17 cellular contexts compared by ENCODE assay signal in the genomic region with DNA sequence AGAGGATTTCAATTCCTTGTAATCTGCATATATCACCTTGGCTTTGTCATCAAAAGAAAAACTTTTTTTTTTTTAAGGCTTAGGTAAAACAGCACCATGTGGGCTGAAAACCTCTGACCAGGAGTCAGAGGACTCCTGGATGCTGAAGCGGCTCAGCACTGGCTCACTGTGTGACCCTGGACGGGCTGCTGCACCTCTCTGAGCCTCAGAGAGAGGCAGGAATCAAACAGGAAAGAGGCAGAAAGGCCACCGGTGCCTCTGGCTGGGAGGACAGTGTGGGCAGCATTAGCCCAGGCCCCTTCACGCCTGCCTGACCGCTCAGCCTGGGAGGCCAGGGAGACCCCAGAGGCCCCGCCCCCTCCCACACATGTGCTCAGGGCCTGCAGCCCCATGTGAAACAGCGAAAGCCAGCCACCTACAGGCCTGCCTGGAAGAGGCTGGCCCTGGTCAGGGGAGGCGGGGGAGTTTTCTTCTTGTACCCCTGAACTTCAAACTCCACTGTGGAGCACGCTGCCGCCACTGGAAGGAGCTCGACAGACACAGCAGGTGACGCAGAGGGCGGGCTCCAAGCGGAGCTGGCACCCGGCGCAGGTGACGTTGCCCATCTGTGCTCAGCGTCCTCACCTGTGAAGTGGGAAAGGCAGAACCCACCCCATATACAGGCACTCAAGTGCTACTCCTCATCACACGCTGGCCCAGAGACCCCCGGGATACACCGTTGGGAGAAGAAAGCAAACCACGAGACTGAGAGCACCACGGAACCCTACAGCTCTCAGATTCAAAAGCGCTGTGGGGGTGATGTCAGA. TPM values are rescaled to one million over a fixed set of nuclear protein-coding genes. Genes with fewer than 3 reads are reported as not detected.
DNase-seq lines count a peak whose midpoint lies in the region; ATAC-seq and TF ChIP-seq lines count a peak whose summit lies in the region.
"Had no signal": no experiment of that assay in that cellular context is flagged by ENCODE, and none has a peak within 500 bp of the region (broad histone marks: within the 10 kb centered on the region; RNA-seq: fewer than 3 reads in every experiment).

No MANE protein-coding gene starts in this region.

- H3K36me3 Mint-ChIP-seq in activated CD4-positive, alpha-beta memory T cell treated with anti-CD3 and anti-CD28 coated beads for 36 hours = peaks cover 7% of the 10 kb centered on the region
- H3K36me3 Mint-ChIP-seq in activated CD4-positive, alpha-beta memory T cell treated with anti-CD3 and anti-CD28 coated beads, Interleukin-2, amount 10 ng/mL, durations not matched to agents 7 days and 5 days (ENCODE audit: low read depth) = no peaks in the 10 kb centered on the region
- peaks cover 5% of the 10 kb centered on the region; the same call in 1 of the 2 replicates for H3K36me3 Mint-ChIP-seq in HFFc6 (ENCODE audit: low read depth)

- no peaks in the 10 kb centered on the region for H3K27me3 Mint-ChIP-seq in activated CD4-positive, alpha-beta memory T cell treated with anti-CD3 and anti-CD28 coated beads for 36 hours
- H3K27me3 Mint-ChIP-seq in activated CD4-positive, alpha-beta memory T cell treated with anti-CD3 and anti-CD28 coated beads, Interleukin-2, amount 10 ng/mL, durations not matched to agents 7 days and 5 days = no peaks in the 10 kb centered on the region
- peaks cover 1% of the 10 kb centered on the region; the same call in 1 of the 2 replicates for H3K27me3 Mint-ChIP-seq in HFFc6 (ENCODE audit: insufficient read depth)
- H3K27me3 Mint-ChIP-seq: activated CD4-positive, alpha-beta T cell treated with anti-CD3 and anti-CD28 coated beads, Interleukin-2, amount 10 ng/mL, durations not matched to agents 7 days and 5 days had no signal

- H3K27ac ChIP-seq in right atrium auricular region = peak overlapping the region; percentile 79 to 82
- peak overlapping the region; percentile 69 to 75 for H3K27ac ChIP-seq in prostate gland
- H3K27ac ChIP-seq: PC-9 had no signal

- TF ChIP-seq CTCF in right atrium auricular region (IDR thresholded peaks at IDR 0.05) (no peak), prostate gland (IDR thresholded peaks at IDR 0.05) (no peak), HFFc6 (IDR thresholded peaks at IDR 0.05) (no peak)

- POLR2A ChIA-PET in activated CD4-positive, alpha-beta memory T cell treated with anti-CD3 and anti-CD28 coated beads for 36 hours (lab: Charles Lee) = no interaction called here
- POLR2A ChIA-PET in activated CD4-positive, alpha-beta memory T cell treated with anti-CD3 and anti-CD28 coated beads, Interleukin-2, amount 10 ng/mL, durations not matched to agents 7 days and 5 days (lab: Charles Lee) = no interaction called here

- H3K4me1 Mint-ChIP-seq in activated CD4-positive, alpha-beta memory T cell treated with anti-CD3 and anti-CD28 coated beads for 36 hours (ENCODE audit: low read depth) = peaks cover 45% of the 10 kb centered on the region
- peaks cover 31% of the 10 kb centered on the region for H3K4me1 Mint-ChIP-seq in activated CD4-positive, alpha-beta memory T cell treated with anti-CD3 and anti-CD28 coated beads, Interleukin-2, amount 10 ng/mL, durations not matched to agents 7 days and 5 days
- H3K4me1 Mint-ChIP-seq in HFFc6 (ENCODE audit: low read depth) = peaks cover 38% of the 10 kb centered on the region

- no peaks in the 10 kb centered on the region for H3K36me3 ChIP-seq in right atrium auricular region
- no peaks in the 10 kb centered on the region for H3K36me3 ChIP-seq in prostate gland
- H3K36me3 ChIP-seq: thoracic aorta had no signal

- intact Hi-C loops in activated CD4-positive, alpha-beta memory T cell treated with anti-CD3 and anti-CD28 coated beads for 36 hours (cut with micrococcal nuclease) = no loop called here
- intact Hi-C loops in prostate gland (cut with DNase I) = no loop called here

- 93% methylated on average over 24 of the region's 24 CpGs for WGBS in prostate gland

- no peak for DNase-seq in activated CD4-positive, alpha-beta memory T cell treated with anti-CD3 and anti-CD28 coated beads for 36 hours
- no peak for DNase-seq in activated CD4-positive, alpha-beta memory T cell treated with anti-CD3 and anti-CD28 coated beads, Interleukin-2, amount 10 ng/mL, durations not matched to agents 7 days and 5 days
- no peak for DNase-seq in right atrium auricular region (ENCODE audit: low spot score)
- no peak for DNase-seq in prostate gland (ENCODE audit: low spot score)
- no peak for DNase-seq in HFFc6
- DNase-seq in KBM-7 = no peak
- DNase-seq in SIG-M5 (lab: John Stamatoyannopoulos, UW) = no peak
- DNase-seq: activated CD4-positive, alpha-beta T cell treated with anti-CD3 and anti-CD28 coated beads, Interleukin-2, amount 10 ng/mL, durations not matched to agents 7 days and 5 days; activated naive CD4-positive, alpha-beta T cell; cerebellar nuclear complex; hippocampal formation; mesenchymal stem cell; NCI-H1092 treated with DMSO at 0.1 percent for 48 hours; PC-9 had no signal

- H3K4me3 ChIP-seq in right atrium auricular region = no peak overlapping the region
- no peak overlapping the region for H3K4me3 ChIP-seq in prostate gland
- H3K4me3 ChIP-seq: PC-9 had no signal

- H3K9me3 ChIP-seq in right atrium auricular region (no peaks in the 10 kb centered on the region), prostate gland (no peaks in the 10 kb centered on the region)
- H3K9me3 ChIP-seq: thoracic aorta had no signal

- no peak for TF ChIP-seq POLR2A in prostate gland (IDR thresholded peaks at IDR 0.05)

- H3K9me3 Mint-ChIP-seq in activated CD4-positive, alpha-beta memory T cell treated with anti-CD3 and anti-CD28 coated beads for 36 hours = no peaks in the 10 kb centered on the region
- H3K9me3 Mint-ChIP-seq in activated CD4-positive, alpha-beta memory T cell treated with anti-CD3 and anti-CD28 coated beads, Interleukin-2, amount 10 ng/mL, durations not matched to agents 7 days and 5 days = no peaks in the 10 kb centered on the region
- H3K9me3 Mint-ChIP-seq in HFFc6 = no peaks in the 10 kb centered on the region
- H3K9me3 Mint-ChIP-seq: activated CD4-positive, alpha-beta T cell treated with anti-CD3 and anti-CD28 coated beads, Interleukin-2, amount 10 ng/mL, durations not matched to agents 7 days and 5 days; T-helper 1 cell treated with Interleukin-12 subunit alpha and Interleukin-12 subunit beta and Interleukin-4 antibody, amounts not matched to agents 30 μg/mL and 1 μg/mL, for 36 hours had no signal

- H3K27me3 ChIP-seq in right atrium auricular region = no peaks in the 10 kb centered on the region
- no peaks in the 10 kb centered on the region for H3K27me3 ChIP-seq in prostate gland (replicated peaks; ENCODE audit: insufficient read depth)

- H3K4me3 Mint-ChIP-seq in activated CD4-positive, alpha-beta memory T cell treated with anti-CD3 and anti-CD28 coated beads for 36 hours = no peak overlapping the region
- H3K4me3 Mint-ChIP-seq in activated CD4-positive, alpha-beta memory T cell treated with anti-CD3 and anti-CD28 coated beads, Interleukin-2, amount 10 ng/mL, durations not matched to agents 7 days and 5 days = no peak overlapping the region
- H3K4me3 Mint-ChIP-seq in HFFc6 = no peak overlapping the region
- H3K4me3 Mint-ChIP-seq: activated CD4-positive, alpha-beta T cell treated with anti-CD3 and anti-CD28 coated beads, Interleukin-2, amount 10 ng/mL, durations not matched to agents 7 days and 5 days; T-helper 1 cell treated with Interleukin-12 subunit alpha and Interleukin-12 subunit beta and Interleukin-4 antibody, amounts not matched to agents 30 μg/mL and 1 μg/mL, for 36 hours had no signal

- CTCF ChIA-PET in activated CD4-positive, alpha-beta memory T cell treated with anti-CD3 and anti-CD28 coated beads for 36 hours (lab: Charles Lee) = interaction anchor here (1.3 kb wide), 1 partner anchor 21 kb away, joined by 3 read pairs; no protein-coding TSS in a partner anchor
- CTCF ChIA-PET in activated CD4-positive, alpha-beta memory T cell treated with anti-CD3 and anti-CD28 coated beads, Interleukin-2, amount 10 ng/mL, durations not matched to agents 7 days and 5 days (lab: Charles Lee) = no interaction called here

- in situ Hi-C loops in KBM-7 (cut with MboI; ENCODE audit: low pct_unique_long_range_greater_than_20kb, low sequenced_read_pairs) = no loop called here

- ATAC-seq in SK-N-SH treated with all-trans-retinoic acid at 6 μM for 48 hours = no peak

- peak overlapping the region; percentile 56 for H3K27ac Mint-ChIP-seq in activated CD4-positive, alpha-beta memory T cell treated with anti-CD3 and anti-CD28 coated beads for 36 hours
- no peak overlapping the region for H3K27ac Mint-ChIP-seq in activated CD4-positive, alpha-beta memory T cell treated with anti-CD3 and anti-CD28 coated beads, Interleukin-2, amount 10 ng/mL, durations not matched to agents 7 days and 5 days
- no peak overlapping the region for H3K27ac Mint-ChIP-seq in HFFc6
- H3K27ac Mint-ChIP-seq: activated CD4-positive, alpha-beta T cell treated with anti-CD3 and anti-CD28 coated beads, Interleukin-2, amount 10 ng/mL, durations not matched to agents 7 days and 5 days had no signal

- H3K4me1 ChIP-seq in right atrium auricular region (peaks cover 0 to 85% of the 10 kb centered on the region in 2 donors), prostate gland (replicated peaks) (peaks cover 55% of the 10 kb centered on the region)

TF ChIP-seq in SK-N-SH treated with all-trans-retinoic acid at 6 μM for 48 hours, 23 proteins besides CTCF, POLR2A, EP300 and RAD21:
- TF ChIP-seq, protein P1, sequence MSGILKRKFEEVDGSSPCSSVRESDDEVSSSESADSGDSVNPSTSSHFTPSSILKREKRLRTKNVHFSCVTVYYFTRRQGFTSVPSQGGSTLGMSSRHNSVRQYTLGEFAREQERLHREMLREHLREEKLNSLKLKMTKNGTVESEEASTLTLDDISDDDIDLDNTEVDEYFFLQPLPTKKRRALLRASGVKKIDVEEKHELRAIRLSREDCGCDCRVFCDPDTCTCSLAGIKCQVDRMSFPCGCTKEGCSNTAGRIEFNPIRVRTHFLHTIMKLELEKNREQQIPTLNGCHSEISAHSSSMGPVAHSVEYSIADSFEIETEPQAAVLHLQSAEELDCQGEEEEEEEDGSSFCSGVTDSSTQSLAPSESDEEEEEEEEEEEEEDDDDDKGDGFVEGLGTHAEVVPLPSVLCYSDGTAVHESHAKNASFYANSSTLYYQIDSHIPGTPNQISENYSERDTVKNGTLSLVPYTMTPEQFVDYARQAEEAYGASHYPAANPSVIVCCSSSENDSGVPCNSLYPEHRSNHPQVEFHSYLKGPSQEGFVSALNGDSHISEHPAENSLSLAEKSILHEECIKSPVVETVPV (CRISPR knock-in tag; IDR thresholded peaks at IDR 0.05) = no peak
- TF ChIP-seq ZNF70 (CRISPR knock-in tag; IDR thresholded peaks at IDR 0.05) = 0 out of 2 replicates have a peak, but pooled peaks have one; percentile 15
- TF ChIP-seq TOX (CRISPR knock-in tag; IDR thresholded peaks at IDR 0.05; ENCODE audit: borderline replicate concordance) = no peak

RNA-seq across cellular contexts. Expression of gene MLLT1, which starts 39.7 kb away (rescaled TPM):
- 10 to 100 TPM; 35.7 to 37.9 TPM for total RNA-seq in activated CD4-positive, alpha-beta memory T cell treated with anti-CD3 and anti-CD28 coated beads for 36 hours
- total RNA-seq in activated CD4-positive, alpha-beta memory T cell treated with anti-CD3 and anti-CD28 coated beads, Interleukin-2, amount 10 ng/mL, durations not matched to agents 7 days and 5 days = 10 to 100 TPM; 35.6 to 37.2 TPM
- total RNA-seq in right atrium auricular region = 10 to 100 TPM; 21.2 to 36.9 TPM
- 10 to 100 TPM; 39.9 to 41.4 TPM for total RNA-seq in prostate gland
- total RNA-seq in HFFc6 (2021; fragmentation: NEBNext Ultra II Directional; extraction: Animal tissue kit (Norgen Biotek cat#: 25700)) = 10 to 100 TPM; 54.6 to 69.4 (median 59.5) TPM
